2 cellular contexts compared by ENCODE assay signal in genomic region chr6:150891886-150892485, GRCh38.
TF ChIP-seq lines count a peak whose summit lies in the region.

No MANE protein-coding gene starts in this region.

TF ChIP-seq in A549, 52 proteins besides CTCF, POLR2A, EP300 and RAD21:
- no peak for TF ChIP-seq KDM1A (IDR thresholded peaks at IDR 0.05; ENCODE audit: low read depth)
- TF ChIP-seq TP53 (CRISPR knock-in tag; IDR thresholded peaks at IDR 0.05): no peak
- no peak for TF ChIP-seq PHF8 (IDR thresholded peaks at IDR 0.05; ENCODE audit: borderline replicate concordance, low read depth)
- TF ChIP-seq E2F6 (IDR thresholded peaks at IDR 0.05; ENCODE audit: borderline replicate concordance, low read depth): no peak
- TF ChIP-seq BHLHE40 (IDR thresholded peaks at IDR 0.05; ENCODE audit: low read depth, low read length): no peak
- no peak for TF ChIP-seq CBX2 (IDR thresholded peaks at IDR 0.05; ENCODE audit: borderline replicate concordance, low read depth)
- peak; percentile 69 for TF ChIP-seq SMC3 (IDR thresholded peaks at IDR 0.05)
- TF ChIP-seq HOXB5 (CRISPR knock-in tag; IDR thresholded peaks at IDR 0.05): no peak
- TF ChIP-seq NFE2L2 (conservative IDR thresholded peaks at IDR 0.05; ENCODE audit: low read length): no peak
- no peak for TF ChIP-seq CBX8 (IDR thresholded peaks at IDR 0.05)
- TF ChIP-seq HES2 (IDR thresholded peaks at IDR 0.05): no peak
- no peak for TF ChIP-seq HOXA7 (CRISPR knock-in tag; IDR thresholded peaks at IDR 0.05)
- no peak for TF ChIP-seq REST (IDR thresholded peaks at IDR 0.05)
- no peak for TF ChIP-seq ELK1 (IDR thresholded peaks at IDR 0.05; ENCODE audit: low read depth, low read length)
- no peak for TF ChIP-seq FOSB (CRISPR knock-in tag; IDR thresholded peaks at IDR 0.05)
- TF ChIP-seq HOXB13 (CRISPR knock-in tag; IDR thresholded peaks at IDR 0.05; ENCODE audit: low read depth): no peak
- TF ChIP-seq MAX (IDR thresholded peaks at IDR 0.05): no peak
- no peak for TF ChIP-seq ZSCAN20 (CRISPR knock-in tag; IDR thresholded peaks at IDR 0.05)
- TF ChIP-seq POLR2AphosphoS2 (conservative IDR thresholded peaks at IDR 0.05; ENCODE audit: low read length): 0 out of 2 replicates have a peak, but pooled peaks have one; percentile 59
- 0 out of 2 replicates have a peak, but pooled peaks have one; percentile 24 for TF ChIP-seq ESRRA (IDR thresholded peaks at IDR 0.05; ENCODE audit: borderline replicate concordance, low read length)

TF ChIP-seq in IMR-90, 13 proteins besides CTCF, POLR2A, EP300 and RAD21:
- TF ChIP-seq RFX5 (IDR thresholded peaks at IDR 0.05; ENCODE audit: low read depth, low read length) (no peak), SMC3 (IDR thresholded peaks at IDR 0.05; ENCODE audit: low read depth, low read length) (peak; percentile 56)
